7 cellular contexts compared by ENCODE assay signal in the genomic region with DNA sequence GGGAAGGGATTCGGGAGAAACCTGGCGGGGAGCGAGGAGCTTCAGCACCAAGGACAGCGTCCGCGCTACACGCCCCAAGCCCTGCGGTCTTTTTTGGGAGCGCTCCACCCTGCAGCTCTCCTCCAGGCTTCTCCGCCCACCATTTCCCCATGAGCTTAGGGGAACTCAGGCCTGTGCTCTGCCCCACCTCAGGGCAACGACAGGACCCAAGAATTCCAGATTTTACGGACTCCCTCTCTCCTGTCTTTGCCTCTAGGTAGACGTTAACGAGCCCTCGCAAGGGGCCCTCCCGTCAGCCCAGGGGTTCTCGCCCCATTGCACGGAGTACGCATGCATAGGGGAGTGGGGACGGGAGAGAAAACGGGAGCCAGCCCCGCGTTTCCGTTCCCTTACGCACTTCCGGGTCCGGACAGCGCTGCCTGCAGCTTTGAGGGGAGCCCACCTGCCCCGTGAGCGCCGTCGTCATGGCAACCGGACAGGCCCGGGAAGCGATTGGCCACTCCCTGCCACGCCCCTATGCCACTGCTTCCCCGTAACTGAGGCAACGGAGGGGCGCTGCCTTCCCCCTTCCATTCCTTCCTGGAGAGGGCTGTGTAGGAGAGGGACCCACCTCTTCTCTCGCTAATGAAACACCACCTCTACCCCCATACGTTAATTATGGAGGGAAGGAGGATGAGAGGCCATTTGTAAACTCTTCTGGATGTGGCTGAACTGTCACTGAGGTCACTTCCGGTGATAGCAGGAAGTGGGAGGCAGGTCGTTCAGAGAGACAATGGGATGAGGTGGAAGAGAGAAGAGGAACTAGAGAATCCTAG. TPM values are rescaled to one million over a fixed set of nuclear protein-coding genes. Genes with fewer than 3 reads are reported as not detected.
DNase-seq lines count a peak whose midpoint lies in the region; ATAC-seq and TF ChIP-seq lines count a peak whose summit lies in the region.

No MANE protein-coding gene starts in this region.

- H3K27me3 Mint-ChIP-seq in activated naive CD8-positive, alpha-beta T cell treated with anti-CD3 and anti-CD28 coated beads, Interleukin-2, amount 10 ng/mL, durations not matched to agents 7 days and 5 days, result peaks cover 16% of the 10 kb centered on the region

- peak overlapping the region; percentile 11 for H3K27ac Mint-ChIP-seq in activated naive CD8-positive, alpha-beta T cell treated with anti-CD3 and anti-CD28 coated beads, Interleukin-2, amount 10 ng/mL, durations not matched to agents 7 days and 5 days

- H3K4me3 Mint-ChIP-seq in activated naive CD8-positive, alpha-beta T cell treated with anti-CD3 and anti-CD28 coated beads, Interleukin-2, amount 10 ng/mL, durations not matched to agents 7 days and 5 days, result peak overlapping the region; percentile 74

- peaks cover 3% of the 10 kb centered on the region for H3K9me3 Mint-ChIP-seq in activated naive CD8-positive, alpha-beta T cell treated with anti-CD3 and anti-CD28 coated beads, Interleukin-2, amount 10 ng/mL, durations not matched to agents 7 days and 5 days

- peak; percentile 61 for ATAC-seq in activated naive CD8-positive, alpha-beta T cell treated with anti-CD3 and anti-CD28 coated beads, Interleukin-2, amount 10 ng/mL, durations not matched to agents 7 days and 5 days (ENCODE audit: low read depth)
- ATAC-seq in HG02938 (IDR thresholded peaks at IDR 0.05; ENCODE audit: unreplicated experiment) (no peak), GM18907 (IDR thresholded peaks at IDR 0.05; ENCODE audit: unreplicated experiment) (no peak)

- H3K36me3 Mint-ChIP-seq in activated naive CD8-positive, alpha-beta T cell treated with anti-CD3 and anti-CD28 coated beads, Interleukin-2, amount 10 ng/mL, durations not matched to agents 7 days and 5 days, result no peaks in the 10 kb centered on the region

- peaks cover 17% of the 10 kb centered on the region for H3K4me1 Mint-ChIP-seq in activated naive CD8-positive, alpha-beta T cell treated with anti-CD3 and anti-CD28 coated beads, Interleukin-2, amount 10 ng/mL, durations not matched to agents 7 days and 5 days

- no peak for TF ChIP-seq CTCF in GM13977 (IDR thresholded peaks at IDR 0.05; ENCODE audit: extremely low read depth, insufficient read depth, missing control alignments)

- in situ Hi-C loops in GM13977 (cut with MboI; ENCODE audit: low pct_unique_long_range_greater_than_20kb, low sequenced_read_pairs, unreplicated experiment), result no loop called here

- POLR2A ChIA-PET in activated naive CD8-positive, alpha-beta T cell treated with anti-CD3 and anti-CD28 coated beads, Interleukin-2, amount 10 ng/mL, durations not matched to agents 7 days and 5 days (lab: Charles Lee), result interaction anchor here (1.0 kb wide), 1 partner anchor 43 kb away, joined by 3 read pairs; the partner anchor contains the start of gene CCDC61

- peak; percentile 55 for DNase-seq in GM13977 (ENCODE audit: low spot score)
- DNase-seq in NCI-H82 (lab: John Stamatoyannopoulos, UW), result peak; percentile 97
- peak; percentile 77 for DNase-seq in activated naive CD8-positive, alpha-beta T cell treated with anti-CD3 and anti-CD28 coated beads, Interleukin-2, amount 10 ng/mL, durations not matched to agents 7 days and 5 days
- DNase-seq in iPS DF 19.7 (ENCODE audit: low read depth, low spot score), result peak; percentile 75
- DNase-seq in stimulated activated CD4-positive, alpha-beta T cell treated with anti-CD3 and anti-CD28 coated beads, Interleukin-15, amount 100 ng/mL, for 24 hours, result peak; percentile 61

RNA-seq across cellular contexts. Expression of gene NOVA2, which starts 20.8 kb away (rescaled TPM):
- total RNA-seq in activated naive CD8-positive, alpha-beta T cell treated with anti-CD3 and anti-CD28 coated beads, Interleukin-2, amount 10 ng/mL, durations not matched to agents 7 days and 5 days, result not detected

RNA-seq across cellular contexts. Expression of gene NANOS2, which starts 38.3 kb away (rescaled TPM):
- not detected for total RNA-seq in activated naive CD8-positive, alpha-beta T cell treated with anti-CD3 and anti-CD28 coated beads, Interleukin-2, amount 10 ng/mL, durations not matched to agents 7 days and 5 days

RNA-seq across cellular contexts. Expression of gene CCDC61, which starts 42.4 kb away (rescaled TPM):
- total RNA-seq in activated naive CD8-positive, alpha-beta T cell treated with anti-CD3 and anti-CD28 coated beads, Interleukin-2, amount 10 ng/mL, durations not matched to agents 7 days and 5 days, result 10 to 100 TPM; 31.5 to 34.2 TPM

RNA-seq across cellular contexts. Expression of gene MYPOP, which starts 50.5 kb away (rescaled TPM):
- total RNA-seq in activated naive CD8-positive, alpha-beta T cell treated with anti-CD3 and anti-CD28 coated beads, Interleukin-2, amount 10 ng/mL, durations not matched to agents 7 days and 5 days, result 10 to 100 TPM; 12.0 to 12.5 TPM
